Comparison of ENCODE assay signal across 8 cellular contexts in genomic region chr7:99143522-99143852, GRCh38. TPM values are rescaled to one million over a fixed set of nuclear protein-coding genes. Genes with fewer than 3 reads are reported as not detected.
DNase-seq lines count a peak whose midpoint lies in the region; ATAC-seq, FAIRE-seq and TF ChIP-seq lines count a peak whose summit lies in the region.

No MANE protein-coding gene starts in this region.

- SMC1A ChIA-PET in GM12878 (lab: Charles Lee; ENCODE audit: uncharacterized antibody, unreplicated experiment) = no interaction called here

- BruUV-seq in GM12878 (replicated peaks; lab: Mats Ljungman, UMichigan) = no TSS peak

- H3K36me3 Mint-ChIP-seq in activated naive CD4-positive, alpha-beta T cell treated with anti-CD3 and anti-CD28 coated beads, Interleukin-2, amount 50 U/mL, for 24 hours = no peaks in the 10 kb centered on the region
- no peaks in the 10 kb centered on the region for H3K36me3 Mint-ChIP-seq in mesothelial cell of epicardium

- H3K9me3 Mint-ChIP-seq in activated naive CD4-positive, alpha-beta T cell treated with anti-CD3 and anti-CD28 coated beads, Interleukin-2, amount 50 U/mL, for 24 hours = no peaks in the 10 kb centered on the region
- H3K9me3 Mint-ChIP-seq in mesothelial cell of epicardium = no peaks in the 10 kb centered on the region

- H3K27me3 Mint-ChIP-seq in activated naive CD4-positive, alpha-beta T cell treated with anti-CD3 and anti-CD28 coated beads, Interleukin-2, amount 50 U/mL, for 24 hours = no peaks in the 10 kb centered on the region
- H3K27me3 Mint-ChIP-seq in mesothelial cell of epicardium (ENCODE audit: low read depth) = no peaks in the 10 kb centered on the region

- peak overlapping the region; percentile 70 for H3K27ac Mint-ChIP-seq in activated naive CD4-positive, alpha-beta T cell treated with anti-CD3 and anti-CD28 coated beads, Interleukin-2, amount 50 U/mL, for 24 hours
- no peak overlapping the region for H3K27ac Mint-ChIP-seq in mesothelial cell of epicardium

- TF ChIP-seq RAD21 in GM12878 (IDR thresholded peaks at IDR 0.05; ENCODE audit: insufficient read depth, low read depth, low read length) = no peak

- in situ Hi-C loops in GM12878 (cut with MboI) (no loop called here), G401 (cut with HindIII; ENCODE audit: low sequenced_read_pairs) (no loop called here)

- WGBS in GM12878 (ENCODE audit: insufficient coverage, insufficient replicate concordance, low lambda C conversion rate, missing lambda C conversion rate) = under 1% methylated on average over 15 of the region's 46 CpGs

- H3K9ac ChIP-seq in GM12878 (ENCODE audit: control insufficient read depth, insufficient read depth, low read length) = peak overlapping the region; percentile 77; the same call in 1 of the 2 replicates

- no peaks in the 10 kb centered on the region for H3K27me3 ChIP-seq in GM12878 (replicated peaks in 1 of 2; ENCODE audit: control insufficient read depth in 2 of 2, insufficient read depth in 2 of 2, low read length in 1 of 2)

- intact Hi-C loops in GM12878 (cut with micrococcal nuclease; ENCODE audit: unreplicated experiment) = loop anchor here (5.0 kb wide), 1 partner anchor 101 kb away; no protein-coding TSS in a partner anchor

- peaks cover 9% of the 10 kb centered on the region for H3K4me1 ChIP-seq in GM12878 (ENCODE audit: control insufficient read depth, insufficient read depth, low read length)

- no peaks in the 10 kb centered on the region for H3K9me3 ChIP-seq in GM12878 (replicated peaks; ENCODE audit: control insufficient read depth, insufficient read depth, low read length)

- peaks cover 28% of the 10 kb centered on the region for H3K79me2 ChIP-seq in GM12878 (ENCODE audit: control insufficient read depth, insufficient read depth, low read length)

- no peaks in the 10 kb centered on the region; a peak in 1 of 4 replicates for H3K36me3 ChIP-seq in GM12878 (ENCODE audit: control insufficient read depth in 2 of 2, insufficient read depth in 2 of 2, low read length in 1 of 2)

- peak overlapping the region; percentile 65 for H2AFZ ChIP-seq in GM12878 (ENCODE audit: control insufficient read depth, low read depth, low read length)

- TF ChIP-seq CTCF in GM12878 (IDR thresholded peaks at IDR 0.05 in 2 of 3, conservative IDR thresholded peaks at IDR 0.05 in 1 of 3; ENCODE audit: control insufficient read depth in 2 of 3, extremely low read depth in 1 of 3, insufficient read depth in 1 of 3, low read depth in 3 of 3, low read length in 3 of 3) (no peak), mesothelial cell of epicardium (IDR thresholded peaks at IDR 0.05; ENCODE audit: unreplicated experiment) (no peak)

- RAD21 ChIA-PET in GM12878 (lab: Charles Lee; ENCODE audit: unreplicated experiment) = interaction anchor here (1.0 kb wide), 1 partner anchor 61 kb away, joined by 3 read pairs; no protein-coding TSS in a partner anchor

- TF ChIP-seq EP300 in GM12878 (IDR thresholded peaks at IDR 0.05; ENCODE audit: borderline replicate concordance in 1 of 2, control insufficient read depth in 1 of 2, low read depth in 2 of 2, low read length in 2 of 2) = no peak

- peaks cover 47% of the 10 kb centered on the region for H3K4me1 Mint-ChIP-seq in activated naive CD4-positive, alpha-beta T cell treated with anti-CD3 and anti-CD28 coated beads, Interleukin-2, amount 50 U/mL, for 24 hours
- H3K4me1 Mint-ChIP-seq in mesothelial cell of epicardium = peaks cover 37% of the 10 kb centered on the region

- no peak for FAIRE-seq in GM12878 (lab: Jason Lieb, UNC)

- no peak for DNase-seq in activated naive CD4-positive, alpha-beta T cell (lab: John Stamatoyannopoulos, UW)
- DNase-seq in GM12878 (ENCODE audit: low read depth, low spot score) (no peak), mesothelial cell of epicardium (ENCODE audit: low spot score in 2 of 2, unreplicated experiment in 2 of 2) (no peak), G401 (ENCODE audit: low spot score) (no peak), NCI-H748 (lab: John Stamatoyannopoulos, UW; ENCODE audit: unreplicated experiment) (no peak)
- no peak for DNase-seq in stimulated activated CD4-positive, alpha-beta T cell treated with anti-CD3 and anti-CD28 coated beads, Interleukin-12 subunit alpha, Interleukin-12 subunit beta, amount 100 ng/mL, for 4 hours

- no peak overlapping the region for H3K4me2 ChIP-seq in GM12878 (ENCODE audit: control insufficient read depth, insufficient read depth)

- H4K20me1 ChIP-seq in GM12878 (ENCODE audit: control insufficient read depth, insufficient read depth) = no peaks in the 10 kb centered on the region

- ATAC-seq in HG03135 (IDR thresholded peaks at IDR 0.05; ENCODE audit: unreplicated experiment) = peak; percentile 40
- ATAC-seq in GM12878 = peak; percentile 36; the same call in 1 of the 3 replicates

- H3K4me3 Mint-ChIP-seq in activated naive CD4-positive, alpha-beta T cell treated with anti-CD3 and anti-CD28 coated beads, Interleukin-2, amount 50 U/mL, for 24 hours = peak overlapping the region; percentile 90
- H3K4me3 Mint-ChIP-seq in mesothelial cell of epicardium = peak overlapping the region; percentile 82

- POLR2A ChIA-PET in GM12878 (lab: Charles Lee) = interaction anchor here (0.5 to 1.0 kb wide), 2 partner anchors 10 to 13 kb away, joined by 3 to 7 read pairs; no protein-coding TSS in a partner anchor

- CTCF ChIA-PET in GM12878 (lab: Yijun Ruan, JAX) = no interaction called here

- H3K4me3 ChIP-seq in GM12878 = peak overlapping the region; percentile 64; the same call in 1 of the 2 replicates

- H3K27ac ChIP-seq in GM12878 (ENCODE audit: control insufficient read depth, insufficient read depth) = peak overlapping the region; percentile 72

- TF ChIP-seq POLR2A in GM12878 (IDR thresholded peaks at IDR 0.05; ENCODE audit: low read depth, low read length) = no peak

TF ChIP-seq in GM12878, 131 proteins besides CTCF, POLR2A, EP300 and RAD21:
- TF ChIP-seq NKRF (conservative IDR thresholded peaks at IDR 0.05) = 0 out of 2 replicates have a peak, but pooled peaks have one; percentile 21
- peak in 1 of 2 experiments; percentile 60; a peak in 1 of 3 replicates for TF ChIP-seq EGR1 (IDR thresholded peaks at IDR 0.05; ENCODE audit: borderline replicate concordance in 1 of 2, low read depth in 2 of 2, low read length in 2 of 2)
- peak; percentile 2 for TF ChIP-seq SP1 (IDR thresholded peaks at IDR 0.05; ENCODE audit: low read depth, low read length)
- no peak for TF ChIP-seq TARDBP (IDR thresholded peaks at IDR 0.05; ENCODE audit: borderline replicate concordance)

RNA-seq across cellular contexts. Expression of gene SMURF1, which starts 0.4 kb away (rescaled TPM):
- 23.7 and 25.3 TPM in 2 replicates for total RNA-seq in GM12878 (2013; cell fraction: nucleolus; rRNA removed)
- total RNA-seq in GM12878 (2014; rRNA removed) (9.4 and 9.8 TPM in 2 replicates), GM12878 (2014; rRNA removed; fragmentation: Illumina TruSeq; extraction: Trizol) (7.1 and 7.2 TPM in 2 replicates), GM12878 (2021) (10.3 and 14.0 TPM in 2 replicates), mesothelial cell of epicardium (29.7 to 34.4 TPM (median 33.6 TPM) in 3 replicates)
- polyA plus RNA-seq in GM12878 (2011; ENCODE audit: low read depth) = 4.8 TPM
- polyA plus RNA-seq in GM12878 (2011; rRNA removed) (7.7 and 9.1 TPM in 2 replicates), GM12878 (2014; fragmentation: Illumina TruSeq; extraction: Trizol) (8.6 and 9.2 TPM in 2 replicates), GM12878 (2014; fragmentation: Nextera tagmentation; extraction: Ambion mirVana) (1 to 10 TPM in 1 of 2 experiments, under 1 TPM in 1; 0.76 to 1.1 TPM), GM12878 (2014; rRNA removed) (8.6 and 8.8 TPM in 2 replicates), GM12878 (2016; fragmentation: Nextera tagmentation; extraction: Ambion mirVana) (1 to 10 TPM; 4.9 to 5.2 TPM)
- 6.0 and 6.2 TPM in 2 replicates for polyA plus RNA-seq in GM12878 (2011; cell fraction: cytosol; rRNA removed)
- polyA plus RNA-seq in GM12878 (2011; cell fraction: nucleus; rRNA removed) = 12.4 and 15.8 TPM in 2 replicates
- polyA plus RNA-seq in GM12878 (2012) = 4.9 and 6.7 TPM in 2 replicates
- 6.9 and 7.5 TPM in 2 replicates for polyA minus RNA-seq in GM12878 (2011; rRNA and poly(A)+ RNA removed)
- polyA minus RNA-seq in GM12878 (2011; cell fraction: cytosol; rRNA and poly(A)+ RNA removed) = 2.3 and 3.0 TPM in 2 replicates
- polyA minus RNA-seq in GM12878 (2011; cell fraction: nucleus; rRNA and poly(A)+ RNA removed) = 4.7 and 10.0 TPM in 2 replicates
- total RNA-seq in G401 (2014; rRNA removed; shearing (Covaris generic)) = 16.7 and 23.0 TPM in 2 replicates
